16 cellular contexts compared by ENCODE assay signal in the genomic region with DNA sequence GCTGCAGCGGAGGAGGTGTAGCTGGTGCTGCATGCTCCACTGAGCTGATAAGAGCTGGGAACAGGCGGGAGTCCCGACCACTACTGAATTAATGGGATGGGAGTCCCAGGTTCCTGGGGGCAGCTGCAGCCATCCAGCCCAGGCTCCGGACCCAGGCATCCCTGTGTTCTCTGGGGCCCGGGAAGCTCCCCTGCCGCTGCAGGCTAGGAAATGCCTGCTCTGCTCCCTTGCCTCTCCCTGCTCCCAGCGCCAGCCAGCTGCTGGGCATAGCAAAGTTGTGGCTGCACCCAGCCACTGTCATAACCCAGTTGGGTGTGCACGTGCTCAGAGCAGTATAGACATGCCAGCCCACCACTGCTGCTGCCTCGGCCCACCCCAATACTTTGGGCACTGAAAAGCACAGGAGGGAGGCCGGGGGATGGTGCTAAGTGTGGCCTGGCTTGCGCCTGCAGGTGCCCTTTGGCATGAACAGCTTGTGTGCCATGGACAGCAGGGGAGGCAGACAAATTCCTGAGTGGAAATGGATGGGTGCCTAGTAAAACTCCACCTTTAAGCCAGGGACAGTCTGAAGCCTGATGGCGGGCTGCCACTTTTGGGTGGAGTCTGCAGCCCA.
DNase-seq lines count a peak whose midpoint lies in the region; ATAC-seq and TF ChIP-seq lines count a peak whose summit lies in the region.
"Had no signal": no experiment of that assay in that cellular context is flagged by ENCODE, and none has a peak within 500 bp of the region (broad histone marks: within the 10 kb centered on the region; RNA-seq: fewer than 3 reads in every experiment).

No MANE protein-coding gene starts in this region.

- H3K9me3 Mint-ChIP-seq in chondrocyte (ENCODE audit: low read depth): no peaks in the 10 kb centered on the region
- no peaks in the 10 kb centered on the region for H3K9me3 Mint-ChIP-seq in naive thymus-derived CD4-positive, alpha-beta T cell
- H3K9me3 Mint-ChIP-seq in activated T-cell treated with anti-CD3 and anti-CD28 coated beads, Interleukin-2, amount 50 U/mL, for 72 hours: no peaks in the 10 kb centered on the region

- TF ChIP-seq POLR2A in esophagus squamous epithelium (IDR thresholded peaks at IDR 0.05): no peak

- H3K36me3 Mint-ChIP-seq in chondrocyte (ENCODE audit: low read depth): no peaks in the 10 kb centered on the region
- no peaks in the 10 kb centered on the region for H3K36me3 Mint-ChIP-seq in naive thymus-derived CD4-positive, alpha-beta T cell
- H3K36me3 Mint-ChIP-seq in activated T-cell treated with anti-CD3 and anti-CD28 coated beads, Interleukin-2, amount 50 U/mL, for 72 hours (ENCODE audit: insufficient read depth in 2 of 2): no peaks in the 10 kb centered on the region

- H3K27me3 ChIP-seq in naive thymus-derived CD4-positive, alpha-beta T cell (ENCODE audit: control insufficient read depth in 2 of 2, insufficient read depth in 2 of 2, low read length in 2 of 2): no peaks in the 10 kb centered on the region
- no peaks in the 10 kb centered on the region for H3K27me3 ChIP-seq in aorta (ENCODE audit: control insufficient read depth in 1 of 2, insufficient read depth in 2 of 2, low read length in 1 of 2)
- H3K27me3 ChIP-seq in esophagus squamous epithelium: no peaks in the 10 kb centered on the region
- H3K27me3 ChIP-seq: BLaER1 treated with 17β-estradiol and CSF1 and Interleukin-3, amounts not matched to agents 10 nM and 100 nM had no signal

- no peaks in the 10 kb centered on the region for H3K4me1 ChIP-seq in naive thymus-derived CD4-positive, alpha-beta T cell (ENCODE audit: control insufficient read depth in 2 of 2, insufficient read depth in 2 of 2, low read length in 2 of 2)
- H3K4me1 ChIP-seq in aorta (ENCODE audit: control insufficient read depth in 1 of 2, insufficient read depth in 2 of 2, low read length in 2 of 2) (no peaks in the 10 kb centered on the region), esophagus squamous epithelium (no peaks in the 10 kb centered on the region)

- H3K27ac ChIP-seq in naive thymus-derived CD4-positive, alpha-beta T cell (ENCODE audit: low read depth, low read length): no peak overlapping the region
- no peak overlapping the region for H3K27ac ChIP-seq in aorta (ENCODE audit: low read depth in 1 of 2, low read length in 2 of 2)
- H3K27ac ChIP-seq in esophagus squamous epithelium: no peak overlapping the region
- H3K27ac ChIP-seq: HL-60 had no signal

- H3K4me3 Mint-ChIP-seq in chondrocyte (ENCODE audit: unreplicated experiment): no peak overlapping the region
- no peak overlapping the region for H3K4me3 Mint-ChIP-seq in naive thymus-derived CD4-positive, alpha-beta T cell
- H3K4me3 Mint-ChIP-seq in activated T-cell treated with anti-CD3 and anti-CD28 coated beads, Interleukin-2, amount 50 U/mL, for 72 hours: no peak overlapping the region
- H3K4me3 Mint-ChIP-seq: CD8-positive, alpha-beta memory T cell had no signal

- POLR2A ChIA-PET in naive thymus-derived CD4-positive, alpha-beta T cell (lab: Charles Lee): no interaction called here

- H3K36me3 ChIP-seq in naive thymus-derived CD4-positive, alpha-beta T cell (ENCODE audit: control insufficient read depth in 2 of 3, insufficient read depth in 3 of 3, low read length in 3 of 3): no peaks in the 10 kb centered on the region
- no peaks in the 10 kb centered on the region for H3K36me3 ChIP-seq in aorta (ENCODE audit: control insufficient read depth in 1 of 2, insufficient read depth in 2 of 2, low read length in 1 of 2)
- no peaks in the 10 kb centered on the region for H3K36me3 ChIP-seq in esophagus squamous epithelium
- H3K36me3 ChIP-seq: BLaER1 treated with 17β-estradiol and CSF1 and Interleukin-3, amounts not matched to agents 10 nM and 100 nM had no signal

- no peaks in the 10 kb centered on the region for H3K4me1 Mint-ChIP-seq in chondrocyte (ENCODE audit: low read depth)
- no peaks in the 10 kb centered on the region for H3K4me1 Mint-ChIP-seq in naive thymus-derived CD4-positive, alpha-beta T cell
- no peaks in the 10 kb centered on the region for H3K4me1 Mint-ChIP-seq in activated T-cell treated with anti-CD3 and anti-CD28 coated beads, Interleukin-2, amount 50 U/mL, for 72 hours (ENCODE audit: low read depth)
- H3K4me1 Mint-ChIP-seq: CD8-positive, alpha-beta memory T cell had no signal

- peaks cover 2% of the 10 kb centered on the region for H3K27me3 Mint-ChIP-seq in chondrocyte (ENCODE audit: low read depth)
- H3K27me3 Mint-ChIP-seq in naive thymus-derived CD4-positive, alpha-beta T cell: no peaks in the 10 kb centered on the region
- no peaks in the 10 kb centered on the region for H3K27me3 Mint-ChIP-seq in activated T-cell treated with anti-CD3 and anti-CD28 coated beads, Interleukin-2, amount 50 U/mL, for 72 hours (ENCODE audit: low read depth)
- H3K27me3 Mint-ChIP-seq: CD8-positive, alpha-beta memory T cell had no signal

- H3K27ac Mint-ChIP-seq in chondrocyte (ENCODE audit: unreplicated experiment): no peak overlapping the region
- no peak overlapping the region for H3K27ac Mint-ChIP-seq in naive thymus-derived CD4-positive, alpha-beta T cell
- no peak overlapping the region for H3K27ac Mint-ChIP-seq in activated T-cell treated with anti-CD3 and anti-CD28 coated beads, Interleukin-2, amount 50 U/mL, for 72 hours
- H3K27ac Mint-ChIP-seq: CD8-positive, alpha-beta memory T cell had no signal

- 89 to 91% methylated on average over 12 of the region's 12 CpGs for WGBS in aorta, 2 donors
- 83% methylated on average over 6 of the region's 12 CpGs; no CpG with 5 or more reads in 1 of the 2 donors for WGBS in esophagus squamous epithelium, 2 donors

- peaks cover 0 to 5% (median 0%) of the 10 kb centered on the region in 3 experiments for H3K9me3 ChIP-seq in naive thymus-derived CD4-positive, alpha-beta T cell (ENCODE audit: control insufficient read depth in 2 of 3, low read length in 3 of 3)
- H3K9me3 ChIP-seq in aorta (ENCODE audit: control insufficient read depth, low read length): no peaks in the 10 kb centered on the region
- no peaks in the 10 kb centered on the region for H3K9me3 ChIP-seq in esophagus squamous epithelium

- DNase-seq in cardiac septum (ENCODE audit: low spot score) (peak; percentile 73), left cardiac atrium (no peak), chondrocyte (ENCODE audit: low spot score) (peak; percentile 83), aorta (peak in 1 of 2 donors; percentile 32), esophagus squamous epithelium (lab: John Stamatoyannopoulos, UW) (no peak)
- no peak for DNase-seq in naive thymus-derived CD4-positive, alpha-beta T cell
- DNase-seq in stimulated activated CD4-positive, alpha-beta T cell treated with anti-CD3 and anti-CD28 coated beads, Interleukin-15, amount 100 ng/mL, for 24 hours: no peak
- DNase-seq in activated T-cell treated with anti-CD3 and anti-CD28 coated beads, Interleukin-2, amount 50 U/mL, for 72 hours: no peak
- DNase-seq: CD8-positive, alpha-beta memory T cell; DMS79 treated with DMSO at 0.1 percent for 48 hours; NCI-H1417; NCI-H187 treated with DMSO at 0.1 percent for 48 hours; PC-3 had no signal

- TF ChIP-seq CTCF in chondrocyte (IDR thresholded peaks at IDR 0.05) (no peak), esophagus squamous epithelium (IDR thresholded peaks at IDR 0.05) (no peak)

- intact Hi-C loops in cardiac septum (cut with DNase I) (no loop called here), left cardiac atrium (cut with DNase I) (no loop called here), aorta (cut with DNase I) (no loop called here), esophagus squamous epithelium (cut with DNase I) (no loop called here)
- intact Hi-C loops in naive thymus-derived CD4-positive, alpha-beta T cell (cut with micrococcal nuclease): no loop called here

- ATAC-seq in left cardiac atrium (no peak), aorta (ENCODE audit: low FRiP score) (peak; percentile 41)
- ATAC-seq in naive thymus-derived CD4-positive, alpha-beta T cell: peak; percentile 22
- no peak for ATAC-seq in activated T-cell treated with anti-CD3 and anti-CD28 coated beads, Interleukin-2, amount 50 U/mL, for 72 hours (replicated peaks in 1 of 2)
- ATAC-seq: HCT116, PC-3 had no signal

- no peak overlapping the region for H3K4me3 ChIP-seq in naive thymus-derived CD4-positive, alpha-beta T cell (ENCODE audit: low read length)
- H3K4me3 ChIP-seq in aorta (ENCODE audit: low read length in 2 of 2): no peak overlapping the region
- H3K4me3 ChIP-seq in esophagus squamous epithelium: no peak overlapping the region
- H3K4me3 ChIP-seq: BLaER1 treated with 17β-estradiol and CSF1 and Interleukin-3, amounts not matched to agents 10 nM and 100 nM had no signal

- CTCF ChIA-PET in naive thymus-derived CD4-positive, alpha-beta T cell (lab: Charles Lee): no interaction called here

Comparison
In these comparisons a context has a peak if more than half of its experiments do, and no peak if none do; other contexts are left out.
1. DNase-seq: peak in cardiac septum (single experiment) and chondrocyte (single experiment); none in left cardiac atrium (single experiment), naive thymus-derived CD4-positive, alpha-beta T cell (0 of 9), stimulated activated CD4-positive, alpha-beta T cell treated with anti-CD3 and anti-CD28 coated beads, Interleukin-15, amount 100 ng/mL, for 24 hours (single experiment), activated T-cell treated with anti-CD3 and anti-CD28 coated beads, Interleukin-2, amount 50 U/mL, for 72 hours (0 of 2) and esophagus squamous epithelium (single experiment).
2. ATAC-seq: peak in naive thymus-derived CD4-positive, alpha-beta T cell (single experiment) and aorta (single experiment); none in left cardiac atrium (0 of 2) and activated T-cell treated with anti-CD3 and anti-CD28 coated beads, Interleukin-2, amount 50 U/mL, for 72 hours (0 of 2).